Comparison of ENCODE assay signal across 23 cellular contexts in the genomic region with DNA sequence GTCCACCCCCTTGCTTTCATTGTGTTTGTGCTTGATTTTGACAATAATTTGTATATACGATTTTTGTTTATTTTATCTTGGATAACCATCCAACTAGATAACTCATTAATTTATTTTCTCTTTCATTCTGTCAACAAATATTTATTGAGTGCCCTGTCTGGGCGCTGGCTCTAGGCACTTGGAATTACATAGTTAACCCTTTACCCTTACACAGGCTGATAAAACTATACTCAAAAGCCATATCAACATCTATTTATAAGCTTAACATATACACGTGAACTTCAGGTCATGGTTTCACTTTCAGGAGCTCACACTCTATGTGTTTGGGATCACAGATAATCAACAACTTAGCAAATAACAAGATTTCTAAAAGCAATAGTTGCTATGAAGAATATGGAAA.
"Had no signal": no experiment of that assay in that cellular context is flagged by ENCODE, and none has a peak within 500 bp of the region (broad histone marks: within the 10 kb centered on the region; RNA-seq: fewer than 3 reads in every experiment).

No MANE protein-coding gene starts in this region.

- H2AFZ ChIP-seq: hepatocyte had no signal

- ATAC-seq: foreskin keratinocyte; gastroesophageal sphincter; heart left ventricle; left colon; left lung; left ventricle myocardium superior; lower lobe of right lung; mucosa of descending colon; naive thymus-derived CD8-positive, alpha-beta T cell had no signal

- H3K4me1 ChIP-seq: foreskin keratinocyte, gastroesophageal sphincter, left lung, lower lobe of right lung had no signal

- H3K27me3 ChIP-seq: dorsolateral prefrontal cortex, esophagus muscularis mucosa, gastroesophageal sphincter, heart left ventricle, left lung had no signal

- H3K9me3 ChIP-seq: esophagus muscularis mucosa, gastroesophageal sphincter, heart left ventricle, lower lobe of right lung, mucosa of descending colon had no signal

- H3K4me2 ChIP-seq: hepatocyte had no signal

- DNase-seq: dermis blood vessel endothelial cell; dorsolateral prefrontal cortex; effector CD4-positive, alpha-beta T cell; effector memory CD4-positive, alpha-beta T cell; foreskin keratinocyte; heart left ventricle; hypothalamus; immature natural killer cell; islet precursor cell; kidney; kidney glomerular epithelial cell; left colon; left lung; left ventricle myocardium superior; lower lobe of right lung; mesenchymal stem cell; mucosa of descending colon; naive B cell; naive thymus-derived CD8-positive, alpha-beta T cell had no signal

- H3K27ac ChIP-seq: coronary artery, dorsolateral prefrontal cortex, esophagus muscularis mucosa, foreskin keratinocyte, gastroesophageal sphincter, heart left ventricle, hepatocyte, left lung, lower lobe of right lung had no signal

- H3K79me2 ChIP-seq: hepatocyte had no signal

- H3K36me3 ChIP-seq: esophagus muscularis mucosa, gastroesophageal sphincter, heart left ventricle, left lung, lower lobe of right lung had no signal

- H3K4me3 ChIP-seq: coronary artery, dorsolateral prefrontal cortex, esophagus muscularis mucosa, gastroesophageal sphincter, heart left ventricle, hepatocyte, left lung, lower lobe of right lung, mucosa of descending colon had no signal
